Comparison of ENCODE assay signal across 10 cellular contexts in the genomic region with DNA sequence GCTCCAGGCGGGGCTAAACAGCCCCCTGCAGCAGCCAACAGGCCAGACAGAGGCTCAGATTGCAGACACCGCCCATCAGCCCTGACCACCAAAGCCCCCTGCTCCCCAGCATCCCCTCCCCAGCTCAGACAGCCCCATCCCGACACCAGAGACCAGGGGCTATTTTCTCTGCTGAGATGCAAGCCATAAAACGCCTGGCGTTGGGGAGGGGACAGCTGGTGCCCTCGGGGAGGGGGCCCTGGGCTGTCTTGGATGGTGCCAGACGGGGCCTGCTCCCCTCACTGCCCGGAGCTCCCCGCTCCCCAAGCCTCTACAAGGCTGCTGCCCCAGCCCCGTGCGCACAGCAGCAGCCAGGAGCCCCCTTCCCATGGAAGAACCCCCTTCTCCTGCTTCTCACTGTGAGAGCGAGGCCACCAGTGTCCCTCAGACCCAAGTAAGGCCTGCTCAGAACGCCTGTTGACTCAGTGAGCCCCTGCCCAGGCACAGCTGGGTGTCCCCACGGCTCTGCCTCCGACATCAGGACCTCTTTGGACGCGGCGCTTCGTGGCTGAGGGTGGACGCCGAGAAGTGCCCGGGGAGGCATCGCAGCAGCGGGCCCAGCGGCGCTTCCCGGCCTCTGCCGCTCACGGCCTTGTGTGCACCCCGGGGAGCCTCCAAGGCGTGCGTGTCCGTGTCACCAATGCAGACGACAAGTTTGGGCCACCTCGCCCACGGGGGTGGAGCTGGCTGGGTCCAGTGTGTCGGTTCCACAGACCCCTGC. TPM values are rescaled to one million over a fixed set of nuclear protein-coding genes. Genes with fewer than 3 reads are reported as not detected.
DNase-seq lines count a peak whose midpoint lies in the region; ATAC-seq and TF ChIP-seq lines count a peak whose summit lies in the region.
"Had no signal": no experiment of that assay in that cellular context is flagged by ENCODE, and none has a peak within 500 bp of the region (broad histone marks: within the 10 kb centered on the region; RNA-seq: fewer than 3 reads in every experiment).

No MANE protein-coding gene starts in this region.

- POLR2A ChIA-PET in T-cell (lab: Charles Lee) = interaction anchor here in 1 of 2 donors (0.6 kb wide), 1 partner anchor 1462 kb away, joined by 3 read pairs; no protein-coding TSS in a partner anchor

- peaks cover 16% of the 10 kb centered on the region for H3K27me3 ChIP-seq in left ventricle myocardium inferior (ENCODE audit: low read depth)

- H3K9me3 Mint-ChIP-seq in T-cell = no peaks in the 10 kb centered on the region

- intact Hi-C loops in left ventricle myocardium inferior (cut with micrococcal nuclease) (no loop called here), left cardiac atrium (cut with DNase I) (no loop called here)

- H3K36me3 Mint-ChIP-seq in T-cell = no peaks in the 10 kb centered on the region

- peak overlapping the region in 2 of 3 donors; percentile 33 to 37 for H3K4me3 Mint-ChIP-seq in T-cell

- ATAC-seq in left cardiac atrium (no peak), T-cell (replicated peaks in 1 of 4) (peak in 3 of 4 experiments; percentile 3 to 34 (median 6)), left lobe of liver (peak; percentile 27), GM19467 (IDR thresholded peaks at IDR 0.05; ENCODE audit: unreplicated experiment) (no peak), HG03045 (IDR thresholded peaks at IDR 0.05; ENCODE audit: unreplicated experiment) (no peak)

- in situ Hi-C loops in GM13976 (cut with MboI; ENCODE audit: low sequenced_read_pairs, unreplicated experiment) = no loop called here

- no peak overlapping the region for H3K27ac Mint-ChIP-seq in T-cell

- CTCF ChIA-PET in T-cell (lab: Charles Lee) = interaction anchor here in 1 of 2 donors (0.6 kb wide), 1 partner anchor 292 kb away, joined by 3 read pairs; no protein-coding TSS in a partner anchor

- TF ChIP-seq CTCF in left ventricle myocardium inferior (IDR thresholded peaks at IDR 0.05; ENCODE audit: borderline replicate concordance) (no peak), GM13976 (IDR thresholded peaks at IDR 0.05; ENCODE audit: borderline replicate concordance, control extremely low read depth, extremely low read depth, insufficient read depth, missing control alignments) (no peak)

- H3K4me1 ChIP-seq in left ventricle myocardium inferior = peaks cover 3% of the 10 kb centered on the region

- peak overlapping the region; percentile 47 for H3K27ac ChIP-seq in left ventricle myocardium inferior (replicated peaks)

- peak overlapping the region; percentile 54 for H3K4me3 ChIP-seq in left ventricle myocardium inferior

- peaks cover 8 to 14% (median 12%) of the 10 kb centered on the region in 3 donors for H3K4me1 Mint-ChIP-seq in T-cell

- H3K36me3 ChIP-seq in left ventricle myocardium inferior = no peaks in the 10 kb centered on the region

- H3K27me3 Mint-ChIP-seq in T-cell = no peaks in the 10 kb centered on the region

- DNase-seq in left ventricle myocardium inferior (no peak), left cardiac atrium (no peak), T-cell (peak in 6 of 34 experiments; percentile 24 to 51 (median 27)), left lobe of liver (ENCODE audit: low spot score) (no peak), DMS53 (lab: John Stamatoyannopoulos, UW) (no peak), GM13976 (ENCODE audit: low spot score) (no peak)
- DNase-seq: kidney glomerular epithelial cell, NCI-H446 treated with DMSO at 0.1 percent for 48 hours had no signal

- no peaks in the 10 kb centered on the region for H3K9me3 ChIP-seq in left ventricle myocardium inferior (replicated peaks)

RNA-seq across cellular contexts. Expression of gene GET4, which starts 32.0 kb away (rescaled TPM):
- total RNA-seq in left ventricle myocardium inferior (22.9 TPM), left cardiac atrium (10 to 100 TPM; 17.8 to 28.3 TPM), T-cell (10 to 100 TPM; 52.2 to 76.4 (median 54.7) TPM), left lobe of liver (38.2 TPM)

RNA-seq across cellular contexts. Expression of gene ADAP1, which starts 46.1 kb away (rescaled TPM):
- total RNA-seq in left ventricle myocardium inferior (8.4 TPM), left cardiac atrium (1 to 10 TPM; 6.9 to 8.2 TPM), T-cell (10 to 100 TPM; 10.6 to 26.9 (median 23.5) TPM), left lobe of liver (2.8 TPM)

Comparison
In these comparisons a context has a peak if more than half of its experiments do, and no peak if none do; other contexts are left out.
1. ATAC-seq: peak in T-cell (3 of 4) and left lobe of liver (single experiment); none in left cardiac atrium (0 of 2), GM19467 (single experiment) and HG03045 (single experiment).